In genomic region chr3:130111185-130111864, GRCh38 we compare ENCODE assay signal across 7 cellular contexts. TPM values are rescaled to one million over a fixed set of nuclear protein-coding genes. Genes with fewer than 3 reads are reported as not detected.
DNase-seq lines count a peak whose midpoint lies in the region; ATAC-seq, FAIRE-seq and TF ChIP-seq lines count a peak whose summit lies in the region.

No MANE protein-coding gene starts in this region.

- DNase-seq in NCI-H2029 treated with DMSO at 0.1 percent for 48 hours (lab: John Stamatoyannopoulos, UW) (peak; percentile 62), T1000 (lab: John Stamatoyannopoulos, UW) (peak; percentile 100), GM12878 (ENCODE audit: low read depth, low spot score) (peak; percentile 77), hippocampal formation (lab: John Stamatoyannopoulos, UW) (peak; percentile 97 to 100), retinal pigment epithelial cell (ENCODE audit: low read depth) (peak; percentile 90)

- TF ChIP-seq POLR2A in GM12878 (IDR thresholded peaks at IDR 0.05; ENCODE audit: low read depth, low read length) = peak; percentile 57

- H3K4me3 ChIP-seq in GM12878 (peak overlapping the region; percentile 85), retinal pigment epithelial cell (ENCODE audit: low read length) (peak overlapping the region; percentile 70)

- FAIRE-seq in GM12878 (lab: Jason Lieb, UNC) = peak; percentile 61

- no peaks in the 10 kb centered on the region for H3K4me1 ChIP-seq in GM12878 (ENCODE audit: control insufficient read depth, insufficient read depth, low read length)

- BruUV-seq in GM12878 (replicated peaks; lab: Mats Ljungman, UMichigan) = no TSS peak

- TF ChIP-seq RAD21 in GM12878 (IDR thresholded peaks at IDR 0.05; ENCODE audit: insufficient read depth, low read depth, low read length) = no peak

- H3K36me3 ChIP-seq in GM12878 (ENCODE audit: control insufficient read depth in 2 of 2, insufficient read depth in 2 of 2, low read length in 1 of 2) = no peaks in the 10 kb centered on the region

- peak overlapping the region; percentile 32 for H3K9ac ChIP-seq in GM12878 (ENCODE audit: control insufficient read depth, insufficient read depth, low read length)

- 2% methylated on average over 41 of the region's 54 CpGs for WGBS in GM12878 (ENCODE audit: insufficient coverage, insufficient replicate concordance, low lambda C conversion rate, missing lambda C conversion rate)

- no peaks in the 10 kb centered on the region for H4K20me1 ChIP-seq in GM12878 (ENCODE audit: control insufficient read depth, insufficient read depth)

- peak overlapping the region; percentile 27 for H3K27ac ChIP-seq in GM12878 (ENCODE audit: control insufficient read depth, insufficient read depth)

- POLR2A ChIA-PET in GM12878 (lab: Charles Lee) = interaction anchor here (1.1 kb wide), 1 partner anchor 18 kb away, joined by 6 read pairs; no protein-coding TSS in a partner anchor

- no peak for TF ChIP-seq CTCF in GM12878 (IDR thresholded peaks at IDR 0.05 in 2 of 3, conservative IDR thresholded peaks at IDR 0.05 in 1 of 3; ENCODE audit: control insufficient read depth in 2 of 3, extremely low read depth in 1 of 3, insufficient read depth in 1 of 3, low read depth in 3 of 3, low read length in 3 of 3)
- TF ChIP-seq CTCF in retinal pigment epithelial cell (conservative IDR thresholded peaks at IDR 0.05; ENCODE audit: low read depth, low read length) = no peak

- CTCF ChIA-PET in GM12878 (lab: Yijun Ruan, JAX) = interaction anchor here (1.0 to 1.6 kb wide), 3 partner anchors 11 to 18 kb away, joined by 3 read pairs; no protein-coding TSS in a partner anchor

- H3K27me3 ChIP-seq in GM12878 (replicated peaks in 1 of 2; ENCODE audit: control insufficient read depth in 2 of 2, insufficient read depth in 2 of 2, low read length in 1 of 2) = no peaks in the 10 kb centered on the region

- intact Hi-C loops in GM12878 (cut with micrococcal nuclease; ENCODE audit: unreplicated experiment) = loop anchor here (2.0 kb wide), 1 partner anchor 19 kb away; no protein-coding TSS in a partner anchor

- RAD21 ChIA-PET in GM12878 (lab: Charles Lee; ENCODE audit: unreplicated experiment) = interaction anchor here (1.0 to 1.4 kb wide), 3 partner anchors 13 to 171 kb away, joined by 3 to 10 read pairs (median 7); no protein-coding TSS in a partner anchor

- peak overlapping the region; percentile 55; the same call in 1 of the 2 replicates for H3K4me2 ChIP-seq in GM12878 (ENCODE audit: control insufficient read depth, insufficient read depth)

- peak overlapping the region; percentile 81 for H2AFZ ChIP-seq in GM12878 (ENCODE audit: control insufficient read depth, low read depth, low read length)

- no peak for TF ChIP-seq EP300 in GM12878 (IDR thresholded peaks at IDR 0.05; ENCODE audit: borderline replicate concordance in 1 of 2, control insufficient read depth in 1 of 2, low read depth in 2 of 2, low read length in 2 of 2)

- SMC1A ChIA-PET in GM12878 (lab: Charles Lee; ENCODE audit: uncharacterized antibody, unreplicated experiment) = interaction anchor here (1.0 kb wide), 1 partner anchor 13 kb away, joined by 3 read pairs; no protein-coding TSS in a partner anchor

- H3K9me3 ChIP-seq in GM12878 (replicated peaks; ENCODE audit: control insufficient read depth, insufficient read depth, low read length) = no peaks in the 10 kb centered on the region

- peaks cover 5% of the 10 kb centered on the region for H3K79me2 ChIP-seq in GM12878 (ENCODE audit: control insufficient read depth, insufficient read depth, low read length)

- ATAC-seq in GM18511 (IDR thresholded peaks at IDR 0.05; ENCODE audit: unreplicated experiment) (peak; percentile 100), HG03025 (IDR thresholded peaks at IDR 0.05; ENCODE audit: low FRiP score, unreplicated experiment) (peak; percentile 100), GM12878 (peak; percentile 100)

- in situ Hi-C loops in GM12878 (cut with MboI) = no loop called here

TF ChIP-seq in GM12878, 131 proteins besides CTCF, POLR2A, EP300 and RAD21 (continues in another document):
- TF ChIP-seq SIN3A (IDR thresholded peaks at IDR 0.05; ENCODE audit: low read depth, low read length) (peak; percentile 64), MXI1 (IDR thresholded peaks at IDR 0.05; ENCODE audit: low read depth, low read length) (peak; percentile 81; the same call in 1 of the 2 replicates), TCF7 (IDR thresholded peaks at IDR 0.05; ENCODE audit: borderline replicate concordance) (no peak), POLR2AphosphoS5 (IDR thresholded peaks at IDR 0.05; ENCODE audit: low read length) (peak; percentile 46; the same call in 1 of the 2 replicates), SP1 (IDR thresholded peaks at IDR 0.05; ENCODE audit: low read depth, low read length) (peak; percentile 52), NFXL1 (IDR thresholded peaks at IDR 0.05; ENCODE audit: borderline replicate concordance) (no peak), CREB1 (IDR thresholded peaks at IDR 0.05; ENCODE audit: low read depth) (peak; percentile 66; the same call in 1 of the 2 replicates), RFX5 (IDR thresholded peaks at IDR 0.05; ENCODE audit: low read depth, low read length) (no peak), CHD1 (IDR thresholded peaks at IDR 0.05; ENCODE audit: low read depth, low read length) (no peak), BHLHE40 (IDR thresholded peaks at IDR 0.05; ENCODE audit: borderline replicate concordance in 1 of 2, low read depth in 2 of 2, low read length in 1 of 2) (peak; percentile 44 to 81; a peak in 3 of 4 replicates), BMI1 (IDR thresholded peaks at IDR 0.05; ENCODE audit: borderline replicate concordance) (peak; percentile 72; the same call in 1 of the 2 replicates), SPI1 (IDR thresholded peaks at IDR 0.05; ENCODE audit: borderline replicate concordance, insufficient read depth, low read depth, low read length) (0 out of 2 replicates have a peak, but pooled peaks have one; percentile 6), GABPA (IDR thresholded peaks at IDR 0.05; ENCODE audit: low read depth) (0 out of 2 replicates have a peak, but pooled peaks have one; percentile 19), ZBTB40 (IDR thresholded peaks at IDR 0.05; ENCODE audit: borderline replicate concordance) (peak; percentile 26; the same call in 1 of the 2 replicates), EGR1 (IDR thresholded peaks at IDR 0.05; ENCODE audit: borderline replicate concordance in 1 of 2, low read depth in 2 of 2, low read length in 2 of 2) (peak in 1 of 2 experiments; percentile 86; a peak in 2 of 3 replicates), NR2C1 (IDR thresholded peaks at IDR 0.05) (no peak), TAF1 (IDR thresholded peaks at IDR 0.05; ENCODE audit: borderline replicate concordance, low read depth, low read length) (peak; percentile 86; the same call in 1 of the 2 replicates), RELA (IDR thresholded peaks at IDR 0.05; ENCODE audit: borderline replicate concordance, partially characterized antibody) (peak; percentile 18)

RNA-seq across cellular contexts. Expression of gene ALG1L2, which starts 29.7 kb away (rescaled TPM):
- 0.61 TPM in 1 of 2 replicates, not detected in the other for total RNA-seq in GM12878 (2013; cell fraction: nucleolus; rRNA removed)
- not detected in 2 replicates for total RNA-seq in GM12878 (2014; rRNA removed)
- total RNA-seq in GM12878 (2014; rRNA removed; fragmentation: Illumina TruSeq; extraction: Trizol) = not detected in 2 replicates
- not detected in 2 replicates for total RNA-seq in GM12878 (2021)
- polyA plus RNA-seq in GM12878 (2011; ENCODE audit: low read depth) = not detected
- polyA plus RNA-seq in GM12878 (2011; rRNA removed) = 0.14 and 0.18 TPM in 2 replicates
- polyA plus RNA-seq in GM12878 (2011; cell fraction: cytosol; rRNA removed) = 0.12 TPM in 1 of 2 replicates, not detected in the other
- polyA plus RNA-seq in GM12878 (2011; cell fraction: nucleus; rRNA removed) = not detected in 2 replicates
- polyA plus RNA-seq in GM12878 (2012) = 0.18 and 0.37 TPM in 2 replicates
- not detected in 2 replicates for polyA plus RNA-seq in GM12878 (2014; fragmentation: Illumina TruSeq; extraction: Trizol)
- polyA plus RNA-seq in GM12878 (2014; fragmentation: Nextera tagmentation; extraction: Ambion mirVana) = under 1 TPM; 0.15 to 0.31 TPM
- polyA plus RNA-seq in GM12878 (2014; rRNA removed) = 0.09 and 0.29 TPM in 2 replicates
- polyA plus RNA-seq in GM12878 (2016; fragmentation: Nextera tagmentation; extraction: Ambion mirVana) = not detected
- not detected in 2 replicates for polyA minus RNA-seq in GM12878 (2011; rRNA and poly(A)+ RNA removed)
- polyA minus RNA-seq in GM12878 (2011; cell fraction: cytosol; rRNA and poly(A)+ RNA removed) = not detected in 2 replicates
- polyA minus RNA-seq in GM12878 (2011; cell fraction: nucleus; rRNA and poly(A)+ RNA removed) = not detected in 2 replicates

Comparison
In these comparisons a context has a peak if more than half of its experiments do, and no peak if none do; other contexts are left out.
1. Peak in every context shown above with its lines: DNase-seq, ATAC-seq, H3K4me3 ChIP-seq and H3K27ac ChIP-seq.